In genomic region chr6:89940225-89941027, GRCh38 we compare ENCODE assay signal across 8 cellular contexts. TPM values are rescaled to one million over a fixed set of nuclear protein-coding genes. Genes with fewer than 3 reads are reported as not detected.
DNase-seq lines count a peak whose midpoint lies in the region; ATAC-seq and TF ChIP-seq lines count a peak whose summit lies in the region.

No MANE protein-coding gene starts in this region.

- peak; percentile 93 for TF ChIP-seq RAD21 in neural cell (conservative IDR thresholded peaks at IDR 0.05)

- H3K9ac ChIP-seq in neural cell (ENCODE audit: low read length) = no peak overlapping the region

- H3K79me2 ChIP-seq in neural cell (replicated peaks; ENCODE audit: insufficient read depth, low read length) = peaks cover 11% of the 10 kb centered on the region

- DNase-seq in COR-L47 (lab: John Stamatoyannopoulos, UW) = peak; percentile 60
- DNase-seq in LHCN-M2 (ENCODE audit: low read depth) = peak; percentile 67
- DNase-seq in Panc1 (ENCODE audit: low read depth, low spot score) = peak; percentile 67
- peak; percentile 71 to 73 for DNase-seq in activated T-cell treated with anti-CD3 and anti-CD28 coated beads, Interleukin-2, amount 50 U/mL, for 48 hours
- peak; percentile 81 for DNase-seq in fibroblast of gingiva (ENCODE audit: low read depth)
- DNase-seq in tibial artery = peak; percentile 74 to 84

- H3K4me2 ChIP-seq in neural cell (ENCODE audit: low read length) = no peak overlapping the region

- CTCF ChIA-PET in Panc1 (lab: Charles Lee) = interaction anchor here (0.5 to 1.7 kb wide), 17 partner anchors 12 to 630 kb away, joined by 3 to 24 read pairs (median 5); no protein-coding TSS in a partner anchor

- H3K9me3 ChIP-seq in Panc1 (ENCODE audit: control insufficient read depth, insufficient read depth, low read depth, low read length) (no peaks in the 10 kb centered on the region), neural cell (ENCODE audit: low read length) (no peaks in the 10 kb centered on the region), tibial artery (no peaks in the 10 kb centered on the region)

- H3K36me3 ChIP-seq in Panc1 (ENCODE audit: control insufficient read depth, insufficient read depth, low read length) (no peaks in the 10 kb centered on the region), neural cell (ENCODE audit: insufficient read depth, low read length) (peaks cover 9% of the 10 kb centered on the region), tibial artery (peaks cover 0 to 11% (median 0%) of the 10 kb centered on the region in 3 donors)

- intact Hi-C loops in Panc1 (cut with micrococcal nuclease; ENCODE audit: unreplicated experiment) = loop anchor here (1.0 to 10.0 kb wide), 4 partner anchors 30 to 539 kb away; no protein-coding TSS in a partner anchor
- intact Hi-C loops in tibial artery (cut with DNase I; ENCODE audit: low total_unique reads) = loop anchor here (5.0 to 10.0 kb wide), 2 partner anchors 454 to 542 kb away; no protein-coding TSS in a partner anchor

- ATAC-seq in GM21423 (IDR thresholded peaks at IDR 0.05; ENCODE audit: unreplicated experiment) = peak; percentile 87
- ATAC-seq in Panc1 = peak; percentile 95

- H3K9me2 ChIP-seq in neural cell (ENCODE audit: insufficient read depth, low read length) = no peaks in the 10 kb centered on the region

- peak overlapping the region; percentile 73 for H3K27ac ChIP-seq in Panc1 (ENCODE audit: low read length)
- H3K27ac ChIP-seq in neural cell (ENCODE audit: low read length) = peak overlapping the region; percentile 1
- H3K27ac ChIP-seq in tibial artery = no peak overlapping the region

- H3K27me3 ChIP-seq in Panc1 (ENCODE audit: control insufficient read depth, insufficient read depth, low read length) (no peaks in the 10 kb centered on the region), neural cell (ENCODE audit: insufficient read depth, low read depth, low read length) (no peaks in the 10 kb centered on the region), tibial artery (no peaks in the 10 kb centered on the region)

- no peaks in the 10 kb centered on the region for H4K20me1 ChIP-seq in neural cell (ENCODE audit: insufficient read depth)

- TF ChIP-seq CTCF in Panc1 (IDR thresholded peaks at IDR 0.05) (peak; percentile 80), neural cell (IDR thresholded peaks at IDR 0.05; ENCODE audit: poor library complexity, severe bottlenecking) (peak; percentile 88), tibial artery (IDR thresholded peaks at IDR 0.05) (peak; percentile 56 to 65)

- no peak overlapping the region for H2AFZ ChIP-seq in neural cell (ENCODE audit: low read depth, low read length)

- no TSS peak for BruUV-seq in Panc1 (replicated peaks; lab: Mats Ljungman, UMichigan)

- H3K4me3 ChIP-seq in Panc1 (ENCODE audit: low read depth in 2 of 2, low read length in 2 of 2) (no peak overlapping the region), neural cell (ENCODE audit: low read length) (no peak overlapping the region), tibial artery (no peak overlapping the region)

- POLR2A ChIA-PET in Panc1 (lab: Charles Lee) = interaction anchor here (0.6 kb wide), 1 partner anchor 40 kb away, joined by 3 read pairs; no protein-coding TSS in a partner anchor

- in situ Hi-C loops in Panc1 (cut with HindIII; ENCODE audit: low pct_unique_long_range_greater_than_20kb, low sequenced_read_pairs) = no loop called here

- H3F3A ChIP-seq in neural cell (ENCODE audit: insufficient read depth, low read length, poor library complexity, severe bottlenecking) = no peaks in the 10 kb centered on the region

- H3K4me1 ChIP-seq in Panc1 (ENCODE audit: control insufficient read depth, insufficient read depth, low read length) = peaks cover 2% of the 10 kb centered on the region; the same call in 1 of the 2 replicates
- H3K4me1 ChIP-seq in tibial artery = peaks cover 0 to 19% (median 7%) of the 10 kb centered on the region in 4 donors

- no peak for TF ChIP-seq EP300 in neural cell (conservative IDR thresholded peaks at IDR 0.05; ENCODE audit: poor library complexity, severe bottlenecking)

TF ChIP-seq in neural cell, 6 proteins besides CTCF, POLR2A, EP300 and RAD21:
- TF ChIP-seq MXI1 (conservative IDR thresholded peaks at IDR 0.05; ENCODE audit: poor library complexity, severe bottlenecking) (no peak), TAF1 (IDR thresholded peaks at IDR 0.05; ENCODE audit: low read depth) (no peak), EZH2 (IDR thresholded peaks at IDR 0.05; ENCODE audit: borderline replicate concordance, insufficient read depth, low read length, poor library complexity, severe bottlenecking) (no peak), POLR2AphosphoS5 (IDR thresholded peaks at IDR 0.05) (no peak), REST (IDR thresholded peaks at IDR 0.05; ENCODE audit: borderline replicate concordance) (no peak), SMC3 (conservative IDR thresholded peaks at IDR 0.05; ENCODE audit: poor library complexity) (peak; percentile 94)
TF ChIP-seq in neural cell: peak in this region for 1.

RNA-seq across cellular contexts. Expression of gene GJA10, which starts 46.2 kb away (rescaled TPM):
- not detected in 2 replicates for total RNA-seq in LHCN-M2 (2014; rRNA removed)
- not detected for polyA plus RNA-seq in LHCN-M2 (2012)
- not detected for total RNA-seq in Panc1 (2021; ENCODE audit: unreplicated experiment)
- not detected for polyA plus RNA-seq in Panc1 (2012; ENCODE audit: insufficient read length)
- polyA plus RNA-seq in neural cell = not detected in 2 replicates
- polyA minus RNA-seq in neural cell = 0.49 TPM in 1 of 2 replicates, not detected in the other

Comparison
In these comparisons a context has a peak if more than half of its experiments do, and no peak if none do; other contexts are left out.
1. H3K27ac ChIP-seq: peak in Panc1 (single experiment) and neural cell (single experiment); none in tibial artery (0 of 2).
2. Peak in every context shown above with its lines, with median percentiles within 50 percentile points of each other: DNase-seq and CTCF ChIP-seq.